ENCODE assay signal across 8 cellular contexts in the genomic region with DNA sequence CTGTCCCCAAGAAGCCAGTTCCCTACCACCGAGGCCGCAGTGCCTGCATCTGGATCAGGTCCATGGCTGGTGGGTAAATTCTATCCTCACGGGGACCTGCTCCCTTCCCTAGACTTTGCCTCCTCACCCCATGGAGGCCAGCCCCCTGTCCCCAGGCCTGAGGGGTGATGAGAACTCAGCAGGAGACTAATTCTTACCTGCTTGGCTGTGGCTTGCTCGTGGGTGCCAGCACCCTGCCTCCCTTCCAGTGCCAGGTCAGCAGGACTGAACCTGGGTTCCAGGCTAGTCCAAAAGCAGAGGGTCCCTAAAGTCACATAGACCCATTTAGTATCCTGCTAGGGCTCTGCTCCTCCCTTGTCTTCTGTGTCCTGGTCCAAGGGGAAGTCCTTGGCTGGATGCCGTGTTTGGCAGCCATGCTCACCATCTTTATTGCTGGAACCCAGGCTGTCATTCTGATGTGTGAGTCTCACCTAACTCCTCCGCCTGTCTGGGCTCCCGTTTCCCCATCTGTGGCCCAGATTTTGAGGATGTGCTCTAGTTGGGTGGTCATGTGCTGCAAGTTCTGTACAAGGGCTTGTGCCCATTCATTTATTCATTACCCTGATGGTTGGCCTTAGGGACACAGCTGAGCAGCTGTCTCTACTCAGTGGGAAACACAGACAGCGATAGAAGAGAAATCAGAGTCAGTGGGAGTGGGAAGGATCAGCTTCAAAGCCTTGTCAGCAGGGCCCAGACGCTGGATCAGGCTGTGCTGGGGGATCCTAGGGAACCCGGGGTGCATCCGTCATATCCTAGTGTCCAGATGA. TPM values are rescaled to one million over a fixed set of nuclear protein-coding genes. Genes with fewer than 3 reads are reported as not detected.
DNase-seq lines count a peak whose midpoint lies in the region; ATAC-seq, FAIRE-seq and TF ChIP-seq lines count a peak whose summit lies in the region.

No MANE protein-coding gene starts in this region.

- peaks cover 21% of the 10 kb centered on the region for H3K4me1 Mint-ChIP-seq in activated T-cell treated with anti-CD3 and anti-CD28 coated beads, Interleukin-2, amount 50 U/mL, for 24 hours (ENCODE audit: low read depth)

- TF ChIP-seq CTCF in AG10803 (conservative IDR thresholded peaks at IDR 0.05; ENCODE audit: low read length) (no peak), HCT116 (IDR thresholded peaks at IDR 0.05 in 2 of 3, conservative IDR thresholded peaks at IDR 0.05 in 1 of 3; ENCODE audit: borderline replicate concordance in 1 of 3, insufficient read depth in 1 of 3, low read depth in 2 of 3, low read length in 2 of 3) (no peak), pancreas (IDR thresholded peaks at IDR 0.05) (no peak)

- DNase-seq in AG10803 (ENCODE audit: low read depth) (peak; percentile 69), HCT116 (ENCODE audit: low read depth, low spot score) (no peak), Right ventricle myocardium superior (peak; percentile 81), pancreas (peak in 4 of 6 donors; percentile 11 to 55 (median 41)), dermis blood vessel endothelial cell (no peak), NCI-H187 (lab: John Stamatoyannopoulos, UW) (no peak), NCI-H524 treated with DMSO at 0.1 percent for 48 hours (lab: John Stamatoyannopoulos, UW) (no peak)
- no peak for DNase-seq in activated T-cell treated with anti-CD3 and anti-CD28 coated beads, Interleukin-2, amount 50 U/mL, for 24 hours

- POLR2A ChIA-PET in HCT116 (lab: Charles Lee): no interaction called here

- H3K27ac ChIP-seq in HCT116 (ENCODE audit: low read depth, low read length) (peak overlapping the region; percentile 85; the same call in 1 of the 2 replicates), pancreas (peak overlapping the region; percentile 50 to 86 (median 82))

- ATAC-seq in HCT116: no peak; the same call in 1 of the 2 replicates
- ATAC-seq in Right ventricle myocardium superior (ENCODE audit: poor library complexity): peak; percentile 51
- ATAC-seq in pancreas: peak in 3 of 4 donors; percentile 1 to 2 (median 2)

- BruUV-seq in HCT116 (replicated peaks; lab: Mats Ljungman, UMichigan): no TSS peak

- H2AFZ ChIP-seq in HCT116 (ENCODE audit: low read depth, low read length, poor library complexity, severe bottlenecking): no peak overlapping the region

- intact Hi-C loops in HCT116 (cut with micrococcal nuclease) (loop anchor here (2.0 kb wide), 1 partner anchor 25 kb away; the partner anchor contains the start of gene SLC8B1), Right ventricle myocardium superior (cut with DNase I) (no loop called here), pancreas (cut with DNase I) (no loop called here)

- no peak for FAIRE-seq in pancreas (lab: Jason Lieb, UNC)

- RAD21 ChIA-PET in HCT116 (lab: Charles Lee; ENCODE audit: low non-redundant PET in 1 of 2, low total read pairs in 2 of 2, uncharacterized antibody in 2 of 2, unreplicated experiment in 2 of 2): no interaction called here

- no peaks in the 10 kb centered on the region for H4K20me1 ChIP-seq in HCT116 (ENCODE audit: insufficient read depth)

- no peak for TF ChIP-seq RAD21 in HCT116 (IDR thresholded peaks at IDR 0.05; ENCODE audit: low read depth)

- WGBS in pancreas, 2 donors: 33% methylated on average over 11 of the region's 11 CpGs

- H3K36me3 ChIP-seq in HCT116 (ENCODE audit: control insufficient read depth in 1 of 2, insufficient read depth in 2 of 2, low read length in 2 of 2) (no peaks in the 10 kb centered on the region; a peak in 1 of 4 replicates), pancreas (no peaks in the 10 kb centered on the region)

- peak overlapping the region; percentile 85 for H3K9ac ChIP-seq in HCT116 (ENCODE audit: low read length)

- H3K4me3 ChIP-seq in AG10803 (ENCODE audit: low read length) (peak overlapping the region; percentile 88), HCT116 (replicated peaks in 1 of 2; ENCODE audit: low read depth in 1 of 2, low read length in 2 of 2) (peak overlapping the region; percentile 88 to 95), pancreas (peak overlapping the region; percentile 54 to 94 (median 62))

- peaks cover 24% of the 10 kb centered on the region for H3K79me2 ChIP-seq in HCT116 (ENCODE audit: insufficient read depth, low read length)

- peaks cover 21% of the 10 kb centered on the region for H3K36me3 Mint-ChIP-seq in activated T-cell treated with anti-CD3 and anti-CD28 coated beads, Interleukin-2, amount 50 U/mL, for 24 hours (ENCODE audit: low read depth)

- peak overlapping the region; percentile 95 for H3K4me2 ChIP-seq in HCT116 (ENCODE audit: low read length)

- H3K9me3 ChIP-seq in HCT116 (ENCODE audit: control insufficient read depth in 1 of 2, insufficient read depth in 1 of 2, low read depth in 1 of 2, low read length in 2 of 2) (no peaks in the 10 kb centered on the region), pancreas (no peaks in the 10 kb centered on the region)

- H3K4me1 ChIP-seq in HCT116 (ENCODE audit: control insufficient read depth in 1 of 2, insufficient read depth in 2 of 2, low read length in 2 of 2) (peaks cover 12 to 24% of the 10 kb centered on the region in 2 experiments), pancreas (peaks cover 3 to 23% (median 13%) of the 10 kb centered on the region in 3 donors)

- H3K9me3 Mint-ChIP-seq in activated T-cell treated with anti-CD3 and anti-CD28 coated beads, Interleukin-2, amount 50 U/mL, for 24 hours: no peaks in the 10 kb centered on the region

- H3K27me3 ChIP-seq in HCT116 (ENCODE audit: insufficient read depth, low read length) (no peaks in the 10 kb centered on the region), pancreas (no peaks in the 10 kb centered on the region)

- H3K27ac Mint-ChIP-seq in activated T-cell treated with anti-CD3 and anti-CD28 coated beads, Interleukin-2, amount 50 U/mL, for 24 hours: peak overlapping the region; percentile 89

- no peaks in the 10 kb centered on the region for H3K27me3 Mint-ChIP-seq in activated T-cell treated with anti-CD3 and anti-CD28 coated beads, Interleukin-2, amount 50 U/mL, for 24 hours

- H3K9me2 ChIP-seq in HCT116 (ENCODE audit: insufficient read depth): no peaks in the 10 kb centered on the region

- no peak for TF ChIP-seq POLR2A in HCT116 (IDR thresholded peaks at IDR 0.05; ENCODE audit: borderline replicate concordance, extremely low read depth, insufficient read depth, insufficient read length)

- CTCF ChIA-PET in HCT116 (lab: Charles Lee): no interaction called here

- peak overlapping the region; percentile 84 for H3K4me3 Mint-ChIP-seq in activated T-cell treated with anti-CD3 and anti-CD28 coated beads, Interleukin-2, amount 50 U/mL, for 24 hours

TF ChIP-seq in HCT116, 20 proteins besides CTCF, POLR2A, EP300 and RAD21 (continues in another document):
- TF ChIP-seq, protein P1, sequence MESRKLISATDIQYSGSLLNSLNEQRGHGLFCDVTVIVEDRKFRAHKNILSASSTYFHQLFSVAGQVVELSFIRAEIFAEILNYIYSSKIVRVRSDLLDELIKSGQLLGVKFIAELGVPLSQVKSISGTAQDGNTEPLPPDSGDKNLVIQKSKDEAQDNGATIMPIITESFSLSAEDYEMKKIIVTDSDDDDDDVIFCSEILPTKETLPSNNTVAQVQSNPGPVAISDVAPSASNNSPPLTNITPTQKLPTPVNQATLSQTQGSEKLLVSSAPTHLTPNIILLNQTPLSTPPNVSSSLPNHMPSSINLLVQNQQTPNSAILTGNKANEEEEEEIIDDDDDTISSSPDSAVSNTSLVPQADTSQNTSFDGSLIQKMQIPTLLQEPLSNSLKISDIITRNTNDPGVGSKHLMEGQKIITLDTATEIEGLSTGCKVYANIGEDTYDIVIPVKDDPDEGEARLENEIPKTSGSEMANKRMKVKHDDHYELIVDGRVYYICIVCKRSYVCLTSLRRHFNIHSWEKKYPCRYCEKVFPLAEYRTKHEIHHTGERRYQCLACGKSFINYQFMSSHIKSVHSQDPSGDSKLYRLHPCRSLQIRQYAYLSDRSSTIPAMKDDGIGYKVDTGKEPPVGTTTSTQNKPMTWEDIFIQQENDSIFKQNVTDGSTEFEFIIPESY (IDR thresholded peaks at IDR 0.05; ENCODE audit: extremely low read depth, insufficient replicate concordance, low read length): no peak
- TF ChIP-seq SIN3A (IDR thresholded peaks at IDR 0.05; ENCODE audit: low read depth) (no peak), ELF1 (IDR thresholded peaks at IDR 0.05; ENCODE audit: borderline replicate concordance, low read depth) (no peak), POLR2AphosphoS5 (IDR thresholded peaks at IDR 0.05; ENCODE audit: low read depth, low read length) (no peak), EGR1 (IDR thresholded peaks at IDR 0.05; ENCODE audit: low read depth) (no peak)
- TF ChIP-seq, protein P2, sequence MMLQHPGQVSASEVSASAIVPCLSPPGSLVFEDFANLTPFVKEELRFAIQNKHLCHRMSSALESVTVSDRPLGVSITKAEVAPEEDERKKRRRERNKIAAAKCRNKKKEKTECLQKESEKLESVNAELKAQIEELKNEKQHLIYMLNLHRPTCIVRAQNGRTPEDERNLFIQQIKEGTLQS (IDR thresholded peaks at IDR 0.05): no peak

RNA-seq across cellular contexts. Expression of gene PLBD2, which starts 0.9 kb away (rescaled TPM):
- total RNA-seq in HCT116 (2021; ENCODE audit: unreplicated experiment) (45.0 TPM), Right ventricle myocardium superior (40.2 TPM), pancreas (10 to 100 TPM; 13.9 to 29.3 (median 17.5) TPM), dermis blood vessel endothelial cell (31.7 and 43.9 TPM in 2 replicates)
- 25.0 and 28.2 TPM in 2 replicates for polyA plus RNA-seq in HCT116 (2012)
- polyA plus RNA-seq in pancreas: 10 to 100 TPM; 11.4 to 11.6 TPM

RNA-seq across cellular contexts. Expression of gene SLC8B1, which starts 24.4 kb away (rescaled TPM):
- total RNA-seq in HCT116 (2021; ENCODE audit: unreplicated experiment) (30.9 TPM), Right ventricle myocardium superior (12.3 TPM), pancreas (10 to 100 TPM; 13.0 to 26.8 (median 17.2) TPM), dermis blood vessel endothelial cell (21.7 and 25.2 TPM in 2 replicates)
- 23.2 and 27.1 TPM in 2 replicates for polyA plus RNA-seq in HCT116 (2012)
- 10 to 100 TPM; 25.9 to 39.1 TPM for polyA plus RNA-seq in pancreas

RNA-seq across cellular contexts. Expression of gene SDS, which starts 44.4 kb away (rescaled TPM):
- total RNA-seq in HCT116 (2021; ENCODE audit: unreplicated experiment) (not detected), Right ventricle myocardium superior (not detected), pancreas (1 to 10 TPM in 2 of 6 donors, under 1 TPM in 2, not detected in 2; 0.14 to 3.4 (median 1.8) TPM), dermis blood vessel endothelial cell (not detected in 2 replicates)
- polyA plus RNA-seq in HCT116 (2012): 0.09 and 0.17 TPM in 2 replicates
- under 1 TPM; 0.21 to 0.30 TPM for polyA plus RNA-seq in pancreas

Comparison
In these comparisons a context has a peak if more than half of its experiments do, and no peak if none do; other contexts are left out.
1. DNase-seq: peak in AG10803 (single experiment), Right ventricle myocardium superior (single experiment) and pancreas (4 of 6); none in HCT116 (single experiment), activated T-cell treated with anti-CD3 and anti-CD28 coated beads, Interleukin-2, amount 50 U/mL, for 24 hours (single experiment), dermis blood vessel endothelial cell (single experiment), NCI-H187 (0 of 2) and NCI-H524 treated with DMSO at 0.1 percent for 48 hours (single experiment).
2. Peak in every context shown above with its lines, with median percentiles within 50 percentile points of each other: H3K4me3 ChIP-seq.